ENCODE assay signal across 6 cellular contexts in the genomic region with DNA sequence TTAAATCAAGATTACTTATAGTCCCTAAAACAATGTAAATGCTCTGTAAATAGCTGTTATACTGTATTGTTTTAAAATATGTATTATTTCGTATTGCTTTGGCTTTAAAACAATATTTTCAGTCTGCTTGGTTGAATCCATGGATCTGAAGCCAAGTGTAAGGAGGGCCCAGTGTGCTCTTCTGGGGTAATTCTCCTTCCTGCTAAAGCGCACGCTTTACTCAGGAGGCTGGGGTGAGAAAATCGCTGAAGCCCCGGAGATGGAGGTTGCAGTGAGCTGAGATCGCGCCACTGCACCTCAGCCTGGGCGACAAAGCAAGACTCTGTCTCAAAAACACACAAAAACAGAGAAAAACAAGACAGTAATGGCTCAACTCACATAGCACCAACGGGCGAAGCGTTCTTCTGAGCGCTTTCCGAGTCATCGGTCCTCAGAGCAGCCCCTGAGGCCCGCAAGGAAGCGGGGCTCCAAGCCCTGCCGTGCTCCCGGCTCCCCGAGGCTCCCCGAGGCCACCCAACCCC. TPM values are rescaled to one million over a fixed set of nuclear protein-coding genes. Genes with fewer than 3 reads are reported as not detected.
DNase-seq lines count a peak whose midpoint lies in the region; ATAC-seq and TF ChIP-seq lines count a peak whose summit lies in the region.

No MANE protein-coding gene starts in this region.

- peaks cover 7 to 20% of the 10 kb centered on the region in 2 donors for H3K36me3 Mint-ChIP-seq in CD14-positive monocyte

- DNase-seq in CD14-positive monocyte (ENCODE audit: low spot score) (no peak), cardiac fibroblast (ENCODE audit: low read depth in 2 of 2) (peak; percentile 20 to 39)
- DNase-seq in stimulated activated CD8-positive, alpha-beta memory T cell treated with anti-CD3 and anti-CD28 coated beads, Interleukin-4, amount 100 ng/mL, for 48 hours, result no peak

- H3K27me3 ChIP-seq in neutrophil, result peaks cover 10% of the 10 kb centered on the region

- peak overlapping the region in 4 of 7 donors; percentile 26 to 85 (median 58) for H3K27ac Mint-ChIP-seq in CD14-positive monocyte

- peak overlapping the region; percentile 27 for H3K27ac ChIP-seq in neutrophil

- peak overlapping the region; percentile 84 to 94 for H3K4me3 Mint-ChIP-seq in CD14-positive monocyte

- H3K4me1 ChIP-seq in neutrophil (ENCODE audit: control insufficient read depth in 1 of 2, insufficient read depth in 1 of 2, low read depth in 1 of 2, low read length in 1 of 2), result peaks cover 19 to 24% of the 10 kb centered on the region in 2 experiments

- intact Hi-C loops in CD14-positive monocyte (cut with micrococcal nuclease), result no loop called here

- no peaks in the 10 kb centered on the region for H3K9me3 Mint-ChIP-seq in CD14-positive monocyte

- no peaks in the 10 kb centered on the region for H3K36me3 ChIP-seq in neutrophil

- no peaks in the 10 kb centered on the region for H3K9me3 ChIP-seq in neutrophil

- peaks cover 1 to 2% (median 1%) of the 10 kb centered on the region in 3 donors for H3K27me3 Mint-ChIP-seq in CD14-positive monocyte (ENCODE audit: low read depth in 3 of 3)

- H3K4me1 Mint-ChIP-seq in CD14-positive monocyte, result peaks cover 23% of the 10 kb centered on the region

- ATAC-seq in HG02798 (IDR thresholded peaks at IDR 0.05; ENCODE audit: poor library complexity, unreplicated experiment) (peak; percentile 5), HG03280 (IDR thresholded peaks at IDR 0.05; ENCODE audit: unreplicated experiment) (no peak)

- H3K4me3 ChIP-seq in cardiac fibroblast (replicated peaks in 1 of 2; ENCODE audit: low read depth in 2 of 2, low read length in 2 of 2) (peak overlapping the region; percentile 63 to 66), neutrophil (ENCODE audit: low read depth in 1 of 2, low read length in 1 of 2) (peak overlapping the region; percentile 61 to 73)

- TF ChIP-seq CTCF in CD14-positive monocyte (IDR thresholded peaks at IDR 0.05) (no peak), cardiac fibroblast (IDR thresholded peaks at IDR 0.05; ENCODE audit: low read depth, low read length) (no peak), neutrophil (IDR thresholded peaks at IDR 0.05) (no peak)

RNA-seq across cellular contexts. Expression of a gene that starts 0.4 kb away (rescaled TPM):
- 1 to 10 TPM; 6.4 to 8.5 TPM for polyA plus RNA-seq in CD14-positive monocyte

RNA-seq across cellular contexts. Expression of a gene that starts 6.7 kb away (rescaled TPM):
- polyA plus RNA-seq in CD14-positive monocyte, result under 1 TPM; 0.16 to 0.18 TPM

RNA-seq across cellular contexts. Expression of a gene that starts 13.1 kb away (rescaled TPM):
- polyA plus RNA-seq in CD14-positive monocyte, result 1 to 10 TPM in 1 of 2 donors, under 1 TPM in 1; 0.58 to 2.4 TPM

RNA-seq across cellular contexts. Expression of a gene that starts 24.9 kb away (rescaled TPM):
- polyA plus RNA-seq in CD14-positive monocyte, result under 1 TPM; 0.17 to 0.28 TPM

RNA-seq across cellular contexts. Expression of a gene that starts 54.2 kb away (rescaled TPM):
- 10 to 100 TPM; 18.9 to 20.7 TPM for polyA plus RNA-seq in CD14-positive monocyte

Comparison
In these comparisons a context has a peak if more than half of its experiments do, and no peak if none do; other contexts are left out.
1. DNase-seq: peak in cardiac fibroblast (2 of 2); none in CD14-positive monocyte (single experiment) and stimulated activated CD8-positive, alpha-beta memory T cell treated with anti-CD3 and anti-CD28 coated beads, Interleukin-4, amount 100 ng/mL, for 48 hours (single experiment).